12 cellular contexts compared by ENCODE assay signal in genomic region chr5:142869883-142870282, GRCh38.
DNase-seq lines count a peak whose midpoint lies in the region; ATAC-seq, FAIRE-seq and TF ChIP-seq lines count a peak whose summit lies in the region.
"Had no signal": no experiment of that assay in that cellular context is flagged by ENCODE, and none has a peak within 500 bp of the region (broad histone marks: within the 10 kb centered on the region; RNA-seq: fewer than 3 reads in every experiment).

No MANE protein-coding gene starts in this region.

- H3K36me3 ChIP-seq in HEK293 (ENCODE audit: control insufficient read depth in 2 of 2, insufficient read depth in 1 of 2, low read length in 2 of 2): no peaks in the 10 kb centered on the region
- H3K36me3 ChIP-seq in endodermal cell (ENCODE audit: control insufficient read depth, insufficient read depth, low read length): no peaks in the 10 kb centered on the region
- no peaks in the 10 kb centered on the region for H3K36me3 ChIP-seq in pancreas
- H3K36me3 ChIP-seq: ascending aorta had no signal

- intact Hi-C loops in pancreas (cut with DNase I) (loop anchor here in 1 of 3 donors (10.0 kb wide), 1 partner anchor 115 kb away; no protein-coding TSS in a partner anchor), head of caudate nucleus (cut with DNase I) (loop anchor here (10.0 kb wide), 1 partner anchor 95 kb away; the partner anchor contains the start of gene ARHGAP26)

- POLR2A ChIA-PET in HEK293 (lab: Yijun Ruan, JAX): no interaction called here
- POLR2A ChIA-PET in naive thymus-derived CD8-positive, alpha-beta T cell (lab: Charles Lee): interaction anchor here (1.4 kb wide), 1 partner anchor 99 kb away, joined by 6 read pairs; the partner anchor contains the start of gene ARHGAP26

- TF ChIP-seq CTCF in HEK293 (tag by site-specific recombination; IDR thresholded peaks at IDR 0.05) (no peak), endodermal cell (conservative IDR thresholded peaks at IDR 0.05) (no peak), pancreas (IDR thresholded peaks at IDR 0.05) (no peak), nephron progenitor cell (IDR thresholded peaks at IDR 0.05) (no peak)

- FAIRE-seq in pancreas (lab: Jason Lieb, UNC): no peak

- H3K4me3 Mint-ChIP-seq in endodermal cell: no peak overlapping the region
- H3K4me3 Mint-ChIP-seq in nephron progenitor cell: no peak overlapping the region
- no peak overlapping the region for H3K4me3 Mint-ChIP-seq in naive thymus-derived CD8-positive, alpha-beta T cell
- H3K4me3 Mint-ChIP-seq: naive B cell; T-helper 2 cell treated with Interferon-gamma antibody and Interleukin-4, amounts not matched to agents 5 μg/mL and 100 μg/mL, for 36 hours had no signal

- H3K36me3 Mint-ChIP-seq in endodermal cell (ENCODE audit: low read depth) (peaks cover 3% of the 10 kb centered on the region), nephron progenitor cell (ENCODE audit: low read depth) (no peaks in the 10 kb centered on the region)
- peaks cover 0 to 9% (median 4%) of the 10 kb centered on the region in 3 donors for H3K36me3 Mint-ChIP-seq in naive thymus-derived CD8-positive, alpha-beta T cell
- H3K36me3 Mint-ChIP-seq: naive B cell had no signal

- H3K4me1 ChIP-seq in HEK293 (ENCODE audit: control insufficient read depth, insufficient read depth, low read length) (peaks cover 8% of the 10 kb centered on the region), endodermal cell (ENCODE audit: control insufficient read depth, insufficient read depth, low read length) (peaks cover under 1% of the 10 kb centered on the region), pancreas (peaks cover 34 to 72% (median 64%) of the 10 kb centered on the region in 3 donors)

- no peaks in the 10 kb centered on the region for H3K9me3 Mint-ChIP-seq in endodermal cell
- H3K9me3 Mint-ChIP-seq in nephron progenitor cell: no peaks in the 10 kb centered on the region
- H3K9me3 Mint-ChIP-seq in naive thymus-derived CD8-positive, alpha-beta T cell: no peaks in the 10 kb centered on the region
- H3K9me3 Mint-ChIP-seq: naive B cell; T-helper 2 cell treated with Interferon-gamma antibody and Interleukin-4, amounts not matched to agents 5 μg/mL and 100 μg/mL, for 36 hours had no signal

- 94 to 100% methylated on average over 1 to 3 of the region's 3 CpGs for WGBS in endodermal cell (ENCODE audit: insufficient coverage in 1 of 2, insufficient read length in 1 of 2), 2 experiments
- WGBS in pancreas, 2 donors: 10 to 18% methylated on average over 3 of the region's 3 CpGs

- H3K4me1 Mint-ChIP-seq in endodermal cell (peaks cover 51% of the 10 kb centered on the region), nephron progenitor cell (peaks cover 14% of the 10 kb centered on the region)
- peaks cover 25 to 43% (median 37%) of the 10 kb centered on the region in 4 donors for H3K4me1 Mint-ChIP-seq in naive thymus-derived CD8-positive, alpha-beta T cell

- H3K27ac Mint-ChIP-seq in endodermal cell: peak overlapping the region; percentile 53
- no peak overlapping the region for H3K27ac Mint-ChIP-seq in nephron progenitor cell
- peak overlapping the region in 1 of 10 donors; percentile 49 for H3K27ac Mint-ChIP-seq in naive thymus-derived CD8-positive, alpha-beta T cell
- H3K27ac Mint-ChIP-seq: naive B cell; T-helper 2 cell treated with Interferon-gamma antibody and Interleukin-4, amounts not matched to agents 5 μg/mL and 100 μg/mL, for 36 hours had no signal

- no peak overlapping the region for H3K27ac ChIP-seq in HEK293 (ENCODE audit: extremely low read depth, low read depth, low read length)
- H3K27ac ChIP-seq in endodermal cell (ENCODE audit: low read depth, low read length): no peak overlapping the region
- peak overlapping the region; percentile 35 to 81 (median 63) for H3K27ac ChIP-seq in pancreas
- H3K27ac ChIP-seq: ascending aorta had no signal

- H3K27me3 ChIP-seq in endodermal cell (ENCODE audit: control insufficient read depth, insufficient read depth, low read length, poor library complexity, severe bottlenecking): no peaks in the 10 kb centered on the region
- H3K27me3 ChIP-seq in pancreas: no peaks in the 10 kb centered on the region
- H3K27me3 ChIP-seq: ascending aorta had no signal

- no peak overlapping the region for H3K9ac ChIP-seq in endodermal cell (ENCODE audit: extremely low read depth, low read length, poor library complexity, severe bottlenecking)

- CTCF ChIA-PET in HEK293 (lab: Yijun Ruan, JAX): interaction anchor here (0.5 to 4.9 kb wide), 7 partner anchors 10 to 271 kb away, joined by 3 to 30 read pairs (median 11); no protein-coding TSS in a partner anchor

- H3K9me3 ChIP-seq in HEK293 (ENCODE audit: control insufficient read depth, insufficient read depth, low read depth, low read length): no peaks in the 10 kb centered on the region
- H3K9me3 ChIP-seq in endodermal cell (ENCODE audit: control insufficient read depth, low read length): no peaks in the 10 kb centered on the region
- no peaks in the 10 kb centered on the region for H3K9me3 ChIP-seq in pancreas
- H3K9me3 ChIP-seq: ascending aorta had no signal

- no peaks in the 10 kb centered on the region for H3K27me3 Mint-ChIP-seq in endodermal cell (ENCODE audit: insufficient read depth)
- H3K27me3 Mint-ChIP-seq in nephron progenitor cell (ENCODE audit: low read depth, poor library complexity): peaks cover 5% of the 10 kb centered on the region
- H3K27me3 Mint-ChIP-seq in naive thymus-derived CD8-positive, alpha-beta T cell: no peaks in the 10 kb centered on the region

- peak; percentile 6 to 21 (median 10) for ATAC-seq in pancreas
- no peak for ATAC-seq in naive thymus-derived CD8-positive, alpha-beta T cell

- DNase-seq in NCI-H2196 treated with DMSO at 0.1 percent for 48 hours (lab: John Stamatoyannopoulos, UW; ENCODE audit: unreplicated experiment): peak; percentile 45
- DNase-seq in endodermal cell: no peak
- peak in 3 of 6 donors; percentile 37 to 50 (median 44) for DNase-seq in pancreas
- no peak for DNase-seq in head of caudate nucleus
- DNase-seq in nephron progenitor cell: no peak
- DNase-seq in naive thymus-derived CD8-positive, alpha-beta T cell: no peak
- DNase-seq: naive B cell; NK-92 treated with Interleukin-12 subunit alpha and Interleukin-12 subunit beta, amount 100 ng/mL, for 24 hours; stimulated activated CD4-positive, alpha-beta T cell treated with anti-CD3 and anti-CD28 coated beads, Interleukin-12 subunit alpha, Interleukin-12 subunit beta, amount 100 ng/mL, for 4 hours had no signal

- H3K4me3 ChIP-seq in HEK293 (ENCODE audit: low read depth, low read length) (no peak overlapping the region), endodermal cell (ENCODE audit: low read length) (no peak overlapping the region), pancreas (no peak overlapping the region)
- H3K4me3 ChIP-seq: ascending aorta had no signal

TF ChIP-seq in HEK293, 187 proteins besides CTCF, POLR2A, EP300 and RAD21:
- TF ChIP-seq SCRT2 (tag by site-specific recombination; IDR thresholded peaks at IDR 0.05): peak; percentile 92
- TF ChIP-seq ZIC2 (tag by site-specific recombination; IDR thresholded peaks at IDR 0.05): peak; percentile 90
- no peak for TF ChIP-seq IKZF3 (tag by site-specific recombination; IDR thresholded peaks at IDR 0.05)
- TF ChIP-seq SCRT1 (tag by site-specific recombination; IDR thresholded peaks at IDR 0.05; ENCODE audit: borderline replicate concordance): peak; percentile 78; the same call in 1 of the 2 replicates
- TF ChIP-seq ZNF184 (tag by site-specific recombination; IDR thresholded peaks at IDR 0.05): no peak
- peak; percentile 47; the same call in 1 of the 2 replicates for TF ChIP-seq ZNF423 (tag by site-specific recombination; IDR thresholded peaks at IDR 0.05)
- no peak for TF ChIP-seq ZNF362 (tag by site-specific recombination; IDR thresholded peaks at IDR 0.05)
- TF ChIP-seq ZNF449 (tag by site-specific recombination; IDR thresholded peaks at IDR 0.05): 0 out of 2 replicates have a peak, but pooled peaks have one; percentile 37

Comparison
In these comparisons a context has a peak if more than half of its experiments do, and no peak if none do; other contexts are left out.
1. H3K27ac ChIP-seq: peak in pancreas (4 of 4); none in HEK293 (single experiment) and endodermal cell (single experiment).
2. ATAC-seq: peak in pancreas (4 of 4); none in naive thymus-derived CD8-positive, alpha-beta T cell (0 of 2).